In genomic region chr13:114315074-114315785, GRCh38 we compare ENCODE assay signal across 8 cellular contexts. TPM values are rescaled to one million over a fixed set of nuclear protein-coding genes. Genes with fewer than 3 reads are reported as not detected.
DNase-seq lines count a peak whose midpoint lies in the region; ATAC-seq and TF ChIP-seq lines count a peak whose summit lies in the region.

No MANE protein-coding gene starts in this region.

- H3K4me3 ChIP-seq in Caco-2 (ENCODE audit: low read depth, low read length) (peak overlapping the region; percentile 68), astrocyte of the cerebellum (ENCODE audit: low read depth, low read length) (peak overlapping the region; percentile 65)

- intact Hi-C loops in Caco-2 (cut with micrococcal nuclease; ENCODE audit: unreplicated experiment) = loop anchor here (2.0 kb wide), 1 partner anchor 34 kb away; the partner anchor contains the start of gene UPF3A

- H3K27me3 ChIP-seq in Caco-2 (replicated peaks; ENCODE audit: control insufficient read depth, insufficient read depth, low read length) = no peaks in the 10 kb centered on the region

- TF ChIP-seq CTCF in Caco-2 (IDR thresholded peaks at IDR 0.05; ENCODE audit: insufficient read depth in 1 of 2, low read depth in 1 of 2, low read length in 1 of 2, severe bottlenecking in 1 of 2, unreplicated experiment in 1 of 2) = no peak
- TF ChIP-seq CTCF in astrocyte of the cerebellum (IDR thresholded peaks at IDR 0.05; ENCODE audit: low read depth, low read length, missing control alignments) = no peak

- H3K27me3 Mint-ChIP-seq in Caco-2 (ENCODE audit: insufficient read depth, unreplicated experiment) (no peaks in the 10 kb centered on the region), memory B cell (no peaks in the 10 kb centered on the region)

- BruUV-seq in Caco-2 (replicated peaks; lab: Mats Ljungman, UMichigan) = TSS peak; percentile 66

- H3K36me3 Mint-ChIP-seq in Caco-2 (ENCODE audit: insufficient read depth, unreplicated experiment) (peaks cover 22% of the 10 kb centered on the region), memory B cell (peaks cover 10% of the 10 kb centered on the region)

- no peaks in the 10 kb centered on the region for H3K9me3 ChIP-seq in Caco-2

- peaks cover 4% of the 10 kb centered on the region; the same call in 1 of the 2 replicates for H3K4me1 ChIP-seq in Caco-2

- H3K4me1 Mint-ChIP-seq in Caco-2 (ENCODE audit: low read depth, unreplicated experiment) = peaks cover 28% of the 10 kb centered on the region
- peaks cover 32% of the 10 kb centered on the region for H3K4me1 Mint-ChIP-seq in memory B cell

- ATAC-seq in HG03520 (IDR thresholded peaks at IDR 0.05; ENCODE audit: unreplicated experiment) (peak; percentile 4), memory B cell (ENCODE audit: low read depth) (peak; percentile 56)

- H3K27ac Mint-ChIP-seq in Caco-2 (ENCODE audit: unreplicated experiment) = peak overlapping the region; percentile 28
- H3K27ac Mint-ChIP-seq in memory B cell = peak overlapping the region; percentile 92

- H3K4me3 Mint-ChIP-seq in Caco-2 (ENCODE audit: unreplicated experiment) (peak overlapping the region; percentile 88), memory B cell (peak overlapping the region; percentile 87)

- POLR2A ChIA-PET in Caco-2 (lab: Charles Lee) (no interaction called here), HEK293T (lab: Yijun Ruan, JAX) (interaction anchor here (1.1 kb wide), 1 partner anchor 12 kb away, joined by 5 read pairs; no protein-coding TSS in a partner anchor)

- in situ Hi-C loops in astrocyte of the cerebellum (cut with HindIII; ENCODE audit: low sequenced_read_pairs) = no loop called here

- CTCF ChIA-PET in Caco-2 (lab: Charles Lee) (interaction anchor here (0.6 kb wide), 1 partner anchor 73 kb away, joined by 3 read pairs; no protein-coding TSS in a partner anchor), HEK293T (lab: Yijun Ruan, JAX) (no interaction called here)

- H3K9me3 Mint-ChIP-seq in Caco-2 (ENCODE audit: unreplicated experiment) (no peaks in the 10 kb centered on the region), memory B cell (no peaks in the 10 kb centered on the region)

- no peak for DNase-seq in Caco-2
- no peak for DNase-seq in astrocyte of the cerebellum (ENCODE audit: low read depth)
- DNase-seq in memory B cell (ENCODE audit: low spot score in 2 of 2) = peak in 1 of 2 donors; percentile 17
- DNase-seq in HEK293T (ENCODE audit: extremely low spot score) = no peak
- DNase-seq in NCI-H2107 (lab: John Stamatoyannopoulos, UW) = no peak
- no peak for DNase-seq in activated CD4-positive, alpha-beta T cell treated with anti-CD3 and anti-CD28 coated beads, Interleukin-2, amount 50 U/mL, for 48 hours
- DNase-seq in HK-2 (ENCODE audit: unreplicated experiment) = no peak

- no peaks in the 10 kb centered on the region; the same call in 1 of the 2 replicates for H3K36me3 ChIP-seq in Caco-2 (ENCODE audit: control insufficient read depth, insufficient read depth, low read length)

TF ChIP-seq in HEK293T, 16 proteins besides CTCF, POLR2A, EP300 and RAD21:
- no peak for TF ChIP-seq FOXM1 (IDR thresholded peaks at IDR 0.05; ENCODE audit: borderline replicate concordance)
- TF ChIP-seq HDGF (IDR thresholded peaks at IDR 0.05; ENCODE audit: borderline replicate concordance) = no peak
- TF ChIP-seq CTBP1 (IDR thresholded peaks at IDR 0.05; ENCODE audit: borderline replicate concordance) = no peak
- TF ChIP-seq TARDBP (IDR thresholded peaks at IDR 0.05) = no peak
- TF ChIP-seq FOXK2 (IDR thresholded peaks at IDR 0.05) = no peak
- no peak for TF ChIP-seq SP1 (IDR thresholded peaks at IDR 0.05)
- no peak for TF ChIP-seq LEF1 (IDR thresholded peaks at IDR 0.05; ENCODE audit: borderline replicate concordance)
- TF ChIP-seq ZNF384 (IDR thresholded peaks at IDR 0.05) = no peak
TF ChIP-seq in HEK293T: peak in this region for 0.

RNA-seq across cellular contexts. Expression of gene CHAMP1, which starts 0.9 kb away (rescaled TPM):
- total RNA-seq in Caco-2 (2022) = 39.6 and 42.1 TPM in 2 replicates

RNA-seq across cellular contexts. Expression of gene UPF3A, which starts 33.8 kb away (rescaled TPM):
- total RNA-seq in Caco-2 (2022) = 86.2 and 88.3 TPM in 2 replicates
